Comparison of ENCODE assay signal across 25 cellular contexts in genomic region chr20:16806886-16807285, GRCh38. TPM values are rescaled to one million over a fixed set of nuclear protein-coding genes. Genes with fewer than 3 reads are reported as not detected.
DNase-seq lines count a peak whose midpoint lies in the region; ATAC-seq and TF ChIP-seq lines count a peak whose summit lies in the region.
"Had no signal": no experiment of that assay in that cellular context is flagged by ENCODE, and none has a peak within 500 bp of the region (broad histone marks: within the 10 kb centered on the region; RNA-seq: fewer than 3 reads in every experiment).

No MANE protein-coding gene starts in this region.

- POLR2A ChIA-PET in activated CD4-positive, alpha-beta memory T cell treated with anti-CD3 and anti-CD28 coated beads for 36 hours (lab: Charles Lee), result no interaction called here

- no peaks in the 10 kb centered on the region for H3K27me3 ChIP-seq in lower lobe of right lung (ENCODE audit: low read depth)
- H3K27me3 ChIP-seq: MG63 had no signal

- ATAC-seq in lower lobe of right lung, result peak; percentile 18 to 22
- no peak for ATAC-seq in HG02970 (IDR thresholded peaks at IDR 0.05; ENCODE audit: low FRiP score, unreplicated experiment)

- in situ Hi-C loops in SK-MEL-5 (cut with HindIII; ENCODE audit: low pct_unique_long_range_greater_than_20kb, low sequenced_read_pairs), result loop anchor here (25.0 kb wide), 1 partner anchor 630 kb away; no protein-coding TSS in a partner anchor

- no peaks in the 10 kb centered on the region for H3K9me3 ChIP-seq in lower lobe of right lung
- H3K9me3 ChIP-seq: MG63, SJSA1 had no signal

- H3K36me3 ChIP-seq in lower lobe of right lung, result no peaks in the 10 kb centered on the region
- H3K36me3 ChIP-seq: MG63, SJSA1 had no signal

- H3K36me3 Mint-ChIP-seq in activated CD4-positive, alpha-beta memory T cell treated with anti-CD3 and anti-CD28 coated beads for 36 hours, result no peaks in the 10 kb centered on the region
- H3K36me3 Mint-ChIP-seq: CD8-positive, alpha-beta memory T cell had no signal

- no peaks in the 10 kb centered on the region for H3K9me3 Mint-ChIP-seq in activated CD4-positive, alpha-beta memory T cell treated with anti-CD3 and anti-CD28 coated beads for 36 hours
- H3K9me3 Mint-ChIP-seq: H9, HFFc6 had no signal

- H3K27me3 Mint-ChIP-seq in activated CD4-positive, alpha-beta memory T cell treated with anti-CD3 and anti-CD28 coated beads for 36 hours, result peaks cover 33% of the 10 kb centered on the region

- peak; percentile 39 for DNase-seq in COLO829 (ENCODE audit: low spot score)
- DNase-seq in SK-MEL-5 (ENCODE audit: low read depth, low spot score), result peak; percentile 85
- peak; percentile 9 for DNase-seq in fibroblast of mammary gland (ENCODE audit: low read depth)
- no peak for DNase-seq in lower lobe of right lung
- no peak for DNase-seq in activated CD4-positive, alpha-beta T cell treated with anti-CD3 and anti-CD28 coated beads for 48 hours
- DNase-seq in SIG-M5 (lab: John Stamatoyannopoulos, UW), result no peak
- DNase-seq in activated CD4-positive, alpha-beta memory T cell treated with anti-CD3 and anti-CD28 coated beads for 36 hours, result no peak
- DNase-seq: 8988T; AML-193; CD8-positive, alpha-beta memory T cell; DMS53; GM23248; H9; HFFc6; Kasumi-1; MG63; NCI-H1417 treated with DMSO at 0.1 percent for 48 hours; NCI-H187; NCI-H446 treated with DMSO at 0.1 percent for 48 hours; NCI-H526 treated with DMSO at 0.1 percent for 48 hours; OCI-M1 had no signal

- H3K4me3 Mint-ChIP-seq in activated CD4-positive, alpha-beta memory T cell treated with anti-CD3 and anti-CD28 coated beads for 36 hours, result no peak overlapping the region
- H3K4me3 Mint-ChIP-seq: CD8-positive, alpha-beta memory T cell; H9; HFFc6 had no signal

- intact Hi-C loops in lower lobe of right lung (cut with DNase I), result no loop called here
- intact Hi-C loops in activated CD4-positive, alpha-beta memory T cell treated with anti-CD3 and anti-CD28 coated beads for 36 hours (cut with micrococcal nuclease), result no loop called here

- no peaks in the 10 kb centered on the region for H3K4me1 ChIP-seq in lower lobe of right lung
- H3K4me1 ChIP-seq: SJSA1 had no signal

- H3K27ac ChIP-seq in lower lobe of right lung, result no peak overlapping the region
- H3K27ac ChIP-seq: C4-2B, GM23248, SJSA1 had no signal

- CTCF ChIA-PET in activated CD4-positive, alpha-beta memory T cell treated with anti-CD3 and anti-CD28 coated beads for 36 hours (lab: Charles Lee), result interaction anchor here (0.6 to 9.6 kb wide), 3 partner anchors 13 to 625 kb away, joined by 3 to 159 read pairs (median 84); no protein-coding TSS in a partner anchor

- no peak for TF ChIP-seq CTCF in fibroblast of mammary gland (conservative IDR thresholded peaks at IDR 0.05; ENCODE audit: control insufficient read depth, insufficient read depth, low read depth, low read length)
- TF ChIP-seq CTCF in lower lobe of right lung (IDR thresholded peaks at IDR 0.05), result no peak

- no peaks in the 10 kb centered on the region for H3K4me1 Mint-ChIP-seq in activated CD4-positive, alpha-beta memory T cell treated with anti-CD3 and anti-CD28 coated beads for 36 hours (ENCODE audit: low read depth)

- H3K4me3 ChIP-seq in fibroblast of mammary gland (ENCODE audit: control insufficient read depth, low read depth, low read length), result no peak overlapping the region
- H3K4me3 ChIP-seq in lower lobe of right lung, result no peak overlapping the region
- H3K4me3 ChIP-seq: GM23248, MG63, SJSA1 had no signal

- H3K27ac Mint-ChIP-seq in activated CD4-positive, alpha-beta memory T cell treated with anti-CD3 and anti-CD28 coated beads for 36 hours, result no peak overlapping the region
- H3K27ac Mint-ChIP-seq: CD8-positive, alpha-beta memory T cell; HFFc6 had no signal

RNA-seq across cellular contexts. Expression of gene OTOR, which starts 58.7 kb away (rescaled TPM):
- not detected in 2 replicates for total RNA-seq in SK-MEL-5 (2014; rRNA removed; shearing (Covaris generic))
- polyA plus RNA-seq in SK-MEL-5 (2015; cell fraction: cytosol; rRNA removed), result not detected in 2 replicates
- 0.31 TPM in 1 of 2 replicates, not detected in the other for polyA plus RNA-seq in SK-MEL-5 (2015; cell fraction: nucleus; rRNA removed)
- not detected for total RNA-seq in lower lobe of right lung
- total RNA-seq in activated CD4-positive, alpha-beta memory T cell treated with anti-CD3 and anti-CD28 coated beads for 36 hours, result not detected
- total RNA-seq: CD8-positive, alpha-beta memory T cell; GM23248; H9; HFFc6; SJSA1 had no signal
- polyA plus RNA-seq: AG04450; CD8-positive, alpha-beta memory T cell; GM23248 had no signal

Comparison
In these comparisons a context has a peak if more than half of its experiments do, and no peak if none do; other contexts are left out.
1. DNase-seq: peak in COLO829 (single experiment), SK-MEL-5 (single experiment) and fibroblast of mammary gland (single experiment); none in lower lobe of right lung (single experiment), activated CD4-positive, alpha-beta T cell treated with anti-CD3 and anti-CD28 coated beads for 48 hours (single experiment), SIG-M5 (single experiment) and activated CD4-positive, alpha-beta memory T cell treated with anti-CD3 and anti-CD28 coated beads for 36 hours (single experiment).